In genomic region chr16:30977502-30977901, GRCh38 we compare ENCODE assay signal across 7 cellular contexts. TPM values are rescaled to one million over a fixed set of nuclear protein-coding genes. Genes with fewer than 3 reads are reported as not detected.
A peak's percentile ranks its signal among the peaks of the same experiment; 100 is the strongest.
DNase-seq lines count a peak whose midpoint lies in the region; ATAC-seq and TF ChIP-seq lines count a peak whose summit lies in the region.
"Had no signal": no experiment of that assay in that cellular context is flagged by ENCODE, and none has a peak within 500 bp of the region (broad histone marks: within the 10 kb centered on the region; RNA-seq: fewer than 3 reads in every experiment).

No MANE protein-coding gene starts in this region.

- H3K27me3 ChIP-seq in OCI-LY1 (ENCODE audit: insufficient read depth, low read length) = no peaks in the 10 kb centered on the region
- no peaks in the 10 kb centered on the region for H3K27me3 ChIP-seq in foreskin keratinocyte
- H3K27me3 ChIP-seq in thyroid gland = no peaks in the 10 kb centered on the region

- ATAC-seq in foreskin keratinocyte = no peak
- ATAC-seq: left lobe of liver had no signal

- 86 to 89% methylated on average over 12 to 13 of the region's 17 CpGs for WGBS in thyroid gland, 2 donors

- TF ChIP-seq CTCF in OCI-LY1 (IDR thresholded peaks at IDR 0.05; ENCODE audit: low read length) = peak; percentile 55
- TF ChIP-seq CTCF in foreskin keratinocyte (conservative IDR thresholded peaks at IDR 0.05) = peak; percentile 50
- TF ChIP-seq CTCF in GM20000 (IDR thresholded peaks at IDR 0.05; ENCODE audit: extremely low read depth, missing control alignments) = no peak
- no peak for TF ChIP-seq CTCF in thyroid gland (IDR thresholded peaks at IDR 0.05)

- H2AFZ ChIP-seq in OCI-LY1 (ENCODE audit: low read length) = no peak overlapping the region

- H3K9me2 ChIP-seq in OCI-LY1 (ENCODE audit: low read depth, low read length) = no peaks in the 10 kb centered on the region

- H4K20me1 ChIP-seq in OCI-LY1 (ENCODE audit: insufficient read depth, low read length) = no peaks in the 10 kb centered on the region

- no peak for TF ChIP-seq POLR2A in thyroid gland (IDR thresholded peaks at IDR 0.05)

- H3K9me3 ChIP-seq in OCI-LY1 (ENCODE audit: low read length) (no peaks in the 10 kb centered on the region), thyroid gland (no peaks in the 10 kb centered on the region)

- no peak overlapping the region for H3K27ac ChIP-seq in OCI-LY1 (ENCODE audit: low read depth, low read length, poor library complexity, severe bottlenecking)
- no peak overlapping the region for H3K27ac ChIP-seq in foreskin keratinocyte
- no peak overlapping the region for H3K27ac ChIP-seq in thyroid gland

- H3K4me3 ChIP-seq in OCI-LY1 (ENCODE audit: low read depth, low read length, poor library complexity, severe bottlenecking) (no peak overlapping the region), thyroid gland (replicated peaks in 1 of 3) (no peak overlapping the region)

- intact Hi-C loops in thyroid gland (cut with DNase I) = no loop called here

- no peaks in the 10 kb centered on the region for H3F3A ChIP-seq in OCI-LY1 (ENCODE audit: insufficient read depth, low read length)

- H3K4me1 ChIP-seq in OCI-LY1 (ENCODE audit: insufficient read depth, low read length, severe bottlenecking) (no peaks in the 10 kb centered on the region), foreskin keratinocyte (no peaks in the 10 kb centered on the region), thyroid gland (no peaks in the 10 kb centered on the region)

- DNase-seq in ELF-1 (ENCODE audit: low read depth, low spot score) = peak; percentile 45
- no peak for DNase-seq in foreskin keratinocyte
- DNase-seq in RPMI8226 = no peak
- DNase-seq in GM20000 (ENCODE audit: low spot score) = no peak
- DNase-seq in thyroid gland = no peak

- H3K36me3 ChIP-seq in OCI-LY1 (ENCODE audit: insufficient read depth, low read length) (peaks cover 89% of the 10 kb centered on the region), thyroid gland (peaks cover 59 to 82% of the 10 kb centered on the region in 2 donors)

- H3K9ac ChIP-seq in OCI-LY1 (ENCODE audit: low read length) = no peak overlapping the region

- H3K4me2 ChIP-seq in OCI-LY1 (ENCODE audit: low read length) = no peak overlapping the region

- no peaks in the 10 kb centered on the region for H3K79me2 ChIP-seq in OCI-LY1 (ENCODE audit: insufficient read depth, low read length)

RNA-seq across cellular contexts. Expression of gene HSD3B7, which starts 7.5 kb away (rescaled TPM):
- total RNA-seq in foreskin keratinocyte (3.0 and 3.1 TPM in 2 replicates), thyroid gland (10 to 100 TPM in 2 of 4 donors, 1 to 10 TPM in 2; 4.0 to 13.8 (median 10.9) TPM)
- polyA plus RNA-seq in foreskin keratinocyte = 2.9 and 3.0 TPM in 2 replicates

RNA-seq across cellular contexts. Expression of gene SETD1A, which starts 19.9 kb away (rescaled TPM):
- total RNA-seq in foreskin keratinocyte (6.7 and 7.1 TPM in 2 replicates), thyroid gland (10 to 100 TPM in 2 of 4 donors, 1 to 10 TPM in 2; 7.7 to 11.4 (median 9.2) TPM)
- 6.0 and 6.4 TPM in 2 replicates for polyA plus RNA-seq in foreskin keratinocyte

RNA-seq across cellular contexts. Expression of gene ORAI3, which starts 28.6 kb away (rescaled TPM):
- total RNA-seq in foreskin keratinocyte (8.4 and 9.0 TPM in 2 replicates), thyroid gland (10 to 100 TPM; 32.9 to 49.5 (median 40.2) TPM)
- 9.1 and 9.2 TPM in 2 replicates for polyA plus RNA-seq in foreskin keratinocyte

RNA-seq across cellular contexts. Expression of gene STX1B, which starts 32.9 kb away (rescaled TPM):
- total RNA-seq in foreskin keratinocyte = 0.39 and 0.61 TPM in 2 replicates
- polyA plus RNA-seq in foreskin keratinocyte = 0.27 and 0.29 TPM in 2 replicates
- under 1 TPM in 2 of 4 donors, not detected in 2; 0.34 to 0.40 TPM for total RNA-seq in thyroid gland

RNA-seq across cellular contexts. Expression of gene FBXL19, which starts 54.1 kb away (rescaled TPM):
- total RNA-seq in foreskin keratinocyte (32.2 and 33.0 TPM in 2 replicates), thyroid gland (10 to 100 TPM; 11.7 to 24.0 (median 14.4) TPM)
- 21.8 and 23.3 TPM in 2 replicates for polyA plus RNA-seq in foreskin keratinocyte

Comparison
In these comparisons a context has a peak if more than half of its experiments do, and no peak if none do; other contexts are left out.
1. CTCF ChIP-seq: peak in OCI-LY1 (single experiment) and foreskin keratinocyte (single experiment); none in GM20000 (single experiment) and thyroid gland (0 of 6).